In genomic region chr15:65533057-65533752, GRCh38 we compare ENCODE assay signal across 9 cellular contexts. TPM values are rescaled to one million over a fixed set of nuclear protein-coding genes. Genes with fewer than 3 reads are reported as not detected.
DNase-seq lines count a peak whose midpoint lies in the region; ATAC-seq and TF ChIP-seq lines count a peak whose summit lies in the region.
"Had no signal": no experiment of that assay in that cellular context is flagged by ENCODE, and none has a peak within 500 bp of the region (broad histone marks: within the 10 kb centered on the region; RNA-seq: fewer than 3 reads in every experiment).

No MANE protein-coding gene starts in this region.

- TF ChIP-seq CTCF in GM23338 (conservative IDR thresholded peaks at IDR 0.05; ENCODE audit: low read depth in 2 of 2): no peak
- no peak for TF ChIP-seq CTCF in osteocyte (IDR thresholded peaks at IDR 0.05)
- no peak for TF ChIP-seq CTCF in lower leg skin (IDR thresholded peaks at IDR 0.05)

- no peaks in the 10 kb centered on the region for H3K9me3 Mint-ChIP-seq in GM23338
- H3K9me3 Mint-ChIP-seq in osteocyte (ENCODE audit: unreplicated experiment): no peaks in the 10 kb centered on the region
- H3K9me3 Mint-ChIP-seq: activated naive CD8-positive, alpha-beta T cell treated with anti-CD3 and anti-CD28 coated beads for 36 hours had no signal

- DNase-seq in GM23338 (ENCODE audit: low spot score): no peak
- DNase-seq in NCI-H82 (lab: John Stamatoyannopoulos, UW): peak; percentile 68
- DNase-seq in osteocyte (ENCODE audit: extremely low spot score, unreplicated experiment): no peak
- DNase-seq in NCI-H446 (lab: John Stamatoyannopoulos, UW): no peak
- DNase-seq in lower leg skin (ENCODE audit: low spot score in 2 of 2): no peak
- DNase-seq: activated naive CD8-positive, alpha-beta T cell treated with anti-CD3 and anti-CD28 coated beads for 36 hours had no signal

- H3K27me3 Mint-ChIP-seq in GM23338 (ENCODE audit: insufficient read depth, low read depth, poor library complexity) (peaks cover 3% of the 10 kb centered on the region), osteocyte (ENCODE audit: unreplicated experiment) (no peaks in the 10 kb centered on the region)
- H3K27me3 Mint-ChIP-seq: activated naive CD8-positive, alpha-beta T cell treated with anti-CD3 and anti-CD28 coated beads for 36 hours had no signal

- intact Hi-C loops in lower leg skin (cut with DNase I; ENCODE audit: low total_unique reads): no loop called here

- peaks cover 28% of the 10 kb centered on the region for H3K4me1 ChIP-seq in GM23338 (ENCODE audit: insufficient read depth)

- peaks cover 15% of the 10 kb centered on the region for H3F3A ChIP-seq in GM23338 (replicated peaks; ENCODE audit: low read depth)

- H4K20me1 ChIP-seq in GM23338 (replicated peaks; ENCODE audit: insufficient read depth): peaks cover 54% of the 10 kb centered on the region

- ATAC-seq in GM23338 (no peak), HG02938 (IDR thresholded peaks at IDR 0.05; ENCODE audit: unreplicated experiment) (no peak), GM19467 (IDR thresholded peaks at IDR 0.05; ENCODE audit: unreplicated experiment) (no peak)

- H3K4me1 Mint-ChIP-seq in GM23338 (peaks cover 37% of the 10 kb centered on the region), osteocyte (ENCODE audit: unreplicated experiment) (peaks cover 48% of the 10 kb centered on the region)

- peaks cover 70% of the 10 kb centered on the region for H3K79me2 ChIP-seq in GM23338 (replicated peaks; ENCODE audit: insufficient read depth)

- H3K27ac ChIP-seq in GM23338 (ENCODE audit: low read depth) (no peak overlapping the region), cingulate gyrus (ENCODE audit: low read depth, low read length) (peak overlapping the region; percentile 39)

- peak overlapping the region; percentile 31; the same call in 2 of the 3 replicates for H3K4me3 Mint-ChIP-seq in GM23338
- peak overlapping the region; percentile 40 for H3K4me3 Mint-ChIP-seq in osteocyte (ENCODE audit: unreplicated experiment)
- H3K4me3 Mint-ChIP-seq: activated naive CD8-positive, alpha-beta T cell treated with anti-CD3 and anti-CD28 coated beads for 36 hours had no signal

- H3K36me3 ChIP-seq in GM23338 (ENCODE audit: insufficient read depth): no peaks in the 10 kb centered on the region

- no peak overlapping the region for H2AFZ ChIP-seq in GM23338

- 39 to 56% methylated on average over 5 of the region's 5 CpGs for WGBS in lower leg skin, 2 donors

- H3K27ac Mint-ChIP-seq in GM23338: peak overlapping the region; percentile 40; the same call in 1 of the 2 replicates
- peak overlapping the region; percentile 72 for H3K27ac Mint-ChIP-seq in osteocyte (ENCODE audit: unreplicated experiment)
- H3K27ac Mint-ChIP-seq: activated naive CD8-positive, alpha-beta T cell treated with anti-CD3 and anti-CD28 coated beads for 36 hours had no signal

- H3K36me3 Mint-ChIP-seq in GM23338 (ENCODE audit: low read depth) (peaks cover 8% of the 10 kb centered on the region; the same call in 1 of the 3 replicates), osteocyte (ENCODE audit: unreplicated experiment) (peaks cover 2% of the 10 kb centered on the region)

- no peaks in the 10 kb centered on the region for H3K27me3 ChIP-seq in GM23338 (ENCODE audit: insufficient read depth)

- no peak for TF ChIP-seq POLR2A in lower leg skin (IDR thresholded peaks at IDR 0.05)

- H3K4me3 ChIP-seq in GM23338: peak overlapping the region; percentile 90
- no peak overlapping the region for H3K4me3 ChIP-seq in lower leg skin (ENCODE audit: low read depth, poor library complexity, severe bottlenecking)

- no peaks in the 10 kb centered on the region for H3K9me2 ChIP-seq in GM23338 (ENCODE audit: insufficient read depth)

- H3K4me2 ChIP-seq in GM23338: peak overlapping the region; percentile 92

TF ChIP-seq in GM23338, 12 proteins besides CTCF, POLR2A, EP300 and RAD21 (continues in another document):
- no peak for TF ChIP-seq ZNF462 (CRISPR knock-in tag; IDR thresholded peaks at IDR 0.05)
- no peak for TF ChIP-seq REST (IDR thresholded peaks at IDR 0.05; ENCODE audit: unreplicated experiment)

RNA-seq across cellular contexts. Expression of gene HACD3, which starts 2.9 kb away (rescaled TPM):
- total RNA-seq in GM23338 (2014; rRNA removed; shearing (Covaris generic)): 128 and 131 TPM in 2 replicates
- 115 and 123 TPM in 2 replicates for polyA plus RNA-seq in GM23338 (2016; fragmentation: Nextera tagmentation; extraction: Ambion mirVana)
- total RNA-seq in osteocyte (81.8 and 83.2 TPM in 2 replicates), lower leg skin (10 to 100 TPM; 30.5 to 43.0 (median 38.1) TPM)

RNA-seq across cellular contexts. Expression of gene DPP8, which starts 15.7 kb away (rescaled TPM):
- 21.7 and 23.5 TPM in 2 replicates for total RNA-seq in GM23338 (2014; rRNA removed; shearing (Covaris generic))
- polyA plus RNA-seq in GM23338 (2016; fragmentation: Nextera tagmentation; extraction: Ambion mirVana): 29.7 and 33.5 TPM in 2 replicates
- total RNA-seq in osteocyte (33.0 and 34.2 TPM in 2 replicates), lower leg skin (10 to 100 TPM; 23.3 to 35.4 (median 31.1) TPM)
